Comparison of ENCODE assay signal across 9 cellular contexts in genomic region chrX:39335447-39336235, GRCh38.
A peak's percentile ranks its signal among the peaks of the same experiment; 100 is the strongest.
DNase-seq lines count a peak whose midpoint lies in the region; ATAC-seq, FAIRE-seq and TF ChIP-seq lines count a peak whose summit lies in the region.
"Had no signal": no experiment of that assay in that cellular context is flagged by ENCODE, and none has a peak within 500 bp of the region (broad histone marks: within the 10 kb centered on the region; RNA-seq: fewer than 3 reads in every experiment).

No MANE protein-coding gene starts in this region.

- H3K4me1 ChIP-seq in BE2C (peaks cover 12% of the 10 kb centered on the region; the same call in 1 of the 2 replicates), gastroesophageal sphincter (peaks cover 0 to 27% (median 9%) of the 10 kb centered on the region in 3 donors)

- TF ChIP-seq CTCF in BE2C (IDR thresholded peaks at IDR 0.05; ENCODE audit: low read depth, low read length) (no peak), gastroesophageal sphincter (IDR thresholded peaks at IDR 0.05) (no peak), omental fat pad (IDR thresholded peaks at IDR 0.05) (no peak)

- 33% methylated on average over 1 of the region's 6 CpGs; no CpG with 5 or more reads in 1 of the 2 donors for WGBS in gastroesophageal sphincter (ENCODE audit: low coverage in 1 of 2), 2 donors

- FAIRE-seq in RCC 7860 (lab: Jason Lieb, UNC): no peak
- FAIRE-seq: G401.6 had no signal

- H3K9me3 ChIP-seq in BE2C (no peaks in the 10 kb centered on the region), gastroesophageal sphincter (no peaks in the 10 kb centered on the region)

- H3K27me3 ChIP-seq in BE2C (no peaks in the 10 kb centered on the region), gastroesophageal sphincter (no peaks in the 10 kb centered on the region)

- DNase-seq in BE2C: peak; percentile 23
- DNase-seq in DMS153 (lab: John Stamatoyannopoulos, UW): peak; percentile 79
- peak; percentile 40 for DNase-seq in NCI-H510A treated with DMSO at 0.1 percent for 48 hours (lab: John Stamatoyannopoulos, UW)
- DNase-seq in RCC 7860 (ENCODE audit: low spot score): no peak
- DNase-seq in omental fat pad (ENCODE audit: low spot score): no peak

- H3K36me3 ChIP-seq in BE2C: no peaks in the 10 kb centered on the region
- H3K36me3 ChIP-seq in gastroesophageal sphincter: no peaks in the 10 kb centered on the region

- H3K27ac ChIP-seq in gastroesophageal sphincter: peak overlapping the region in 3 of 4 donors; percentile 74 to 77 (median 75)

- TF ChIP-seq POLR2A in gastroesophageal sphincter (IDR thresholded peaks at IDR 0.05): no peak

- no peak for TF ChIP-seq EP300 in gastroesophageal sphincter (IDR thresholded peaks at IDR 0.05)

- no peak overlapping the region for H3K4me3 ChIP-seq in BE2C (ENCODE audit: low read depth, low read length)
- H3K4me3 ChIP-seq in gastroesophageal sphincter: no peak overlapping the region

- ATAC-seq in gastroesophageal sphincter (peak; percentile 23), GM19351 (IDR thresholded peaks at IDR 0.05; ENCODE audit: unreplicated experiment) (no peak), HG02571 (IDR thresholded peaks at IDR 0.05; ENCODE audit: unreplicated experiment) (no peak), omental fat pad (ENCODE audit: low FRiP score) (no peak)

Comparison
In these comparisons a context has a peak if more than half of its experiments do, and no peak if none do; other contexts are left out.
1. DNase-seq: peak in BE2C (single experiment), DMS153 (single experiment) and NCI-H510A treated with DMSO at 0.1 percent for 48 hours (single experiment); none in RCC 7860 (single experiment) and omental fat pad (single experiment).